1 cellular context compared by ENCODE assay signal in genomic region chr19:55443824-55444719, GRCh38.
A peak's percentile ranks its signal among the peaks of the same experiment; 100 is the strongest.
TF ChIP-seq lines count a peak whose summit lies in the region.

No MANE protein-coding gene starts in this region.

TF ChIP-seq in HepG2, 621 proteins besides CTCF, POLR2A, EP300 and RAD21:
- TF ChIP-seq ZNF629 (CRISPR knock-in tag; conservative IDR thresholded peaks at IDR 0.05) (peak; percentile 10; the same call in 1 of the 2 replicates), ZNF281 (CRISPR knock-in tag; IDR thresholded peaks at IDR 0.05; ENCODE audit: borderline replicate concordance) (no peak), RFX1 (IDR thresholded peaks at IDR 0.05) (peak; percentile 8; the same call in 1 of the 2 replicates)
